ENCODE assay signal across 8 cellular contexts in the genomic region with DNA sequence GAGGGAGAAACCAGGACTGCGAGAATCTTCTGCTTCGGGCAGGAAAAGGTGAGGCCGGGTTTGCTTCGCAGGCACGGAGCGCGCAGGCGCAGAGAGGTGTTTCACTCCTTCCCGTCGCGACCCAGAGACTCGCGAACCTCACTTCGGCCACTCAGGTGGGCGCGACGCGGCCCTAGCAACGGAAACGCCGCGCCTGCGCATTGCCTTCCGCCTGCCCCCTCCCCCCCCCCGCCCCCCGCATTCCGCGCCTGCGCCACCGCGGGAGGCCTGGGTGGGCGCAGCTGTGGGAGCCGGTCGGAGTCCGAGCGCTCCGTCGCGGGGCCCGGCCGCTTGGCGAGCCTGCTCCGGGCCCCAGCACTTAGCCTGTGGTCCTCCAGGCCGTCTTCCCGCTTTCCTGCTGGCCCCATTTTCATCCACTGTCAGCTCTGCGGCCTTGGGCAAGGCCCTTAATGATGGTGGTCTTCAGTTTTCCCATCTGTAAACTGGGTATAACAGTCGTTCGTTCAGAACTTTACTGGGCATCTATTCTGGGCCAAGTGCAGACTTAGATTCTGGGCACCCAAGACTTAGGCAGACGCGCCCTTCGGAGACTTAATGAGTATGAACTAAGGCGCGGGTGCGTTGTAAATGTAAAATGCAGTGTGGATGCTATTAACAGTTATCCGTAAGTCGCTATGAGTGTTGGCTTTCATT.
DNase-seq lines count a peak whose midpoint lies in the region; ATAC-seq lines count a peak whose summit lies in the region.

No MANE protein-coding gene starts in this region.

- H3K27ac Mint-ChIP-seq in activated CD4-positive, alpha-beta T cell treated with anti-CD3 and anti-CD28 coated beads, Interleukin-2, amount 10 ng/mL, durations not matched to agents 7 days and 5 days: no peak overlapping the region

- peaks cover 10% of the 10 kb centered on the region for H3K4me1 Mint-ChIP-seq in activated CD4-positive, alpha-beta T cell treated with anti-CD3 and anti-CD28 coated beads, Interleukin-2, amount 10 ng/mL, durations not matched to agents 7 days and 5 days

- peak overlapping the region; percentile 41 for H3K4me3 Mint-ChIP-seq in activated CD4-positive, alpha-beta T cell treated with anti-CD3 and anti-CD28 coated beads, Interleukin-2, amount 10 ng/mL, durations not matched to agents 7 days and 5 days

- POLR2A ChIA-PET in activated CD4-positive, alpha-beta T cell treated with anti-CD3 and anti-CD28 coated beads, Interleukin-2, amount 10 ng/mL, durations not matched to agents 7 days and 5 days (lab: Charles Lee): no interaction called here

- H3K9me3 Mint-ChIP-seq in activated CD4-positive, alpha-beta T cell treated with anti-CD3 and anti-CD28 coated beads, Interleukin-2, amount 10 ng/mL, durations not matched to agents 7 days and 5 days: peaks cover 7% of the 10 kb centered on the region

- DNase-seq in DMS 273 treated with DMSO at 0.1 percent for 48 hours (lab: John Stamatoyannopoulos, UW) (peak; percentile 11), dermis blood vessel endothelial cell (peak; percentile 61), medulla oblongata (ENCODE audit: extremely low spot score) (peak; percentile 25)
- peak; percentile 56 for DNase-seq in activated CD4-positive, alpha-beta T cell treated with anti-CD3 and anti-CD28 coated beads, Interleukin-2, amount 10 ng/mL, durations not matched to agents 7 days and 5 days
- peak; percentile 26 for DNase-seq in stimulated activated CD8-positive, alpha-beta memory T cell treated with anti-CD3 and anti-CD28 coated beads, Interleukin-12 subunit alpha, Interleukin-12 subunit beta, amount 100 ng/mL, for 4 hours (ENCODE audit: low read depth)

- ATAC-seq in HG03565 (IDR thresholded peaks at IDR 0.05; ENCODE audit: unreplicated experiment) (no peak), GM21515 (IDR thresholded peaks at IDR 0.05; ENCODE audit: unreplicated experiment) (no peak), GM19023 (IDR thresholded peaks at IDR 0.05; ENCODE audit: unreplicated experiment) (no peak)

- peaks cover 56% of the 10 kb centered on the region for H3K27me3 Mint-ChIP-seq in activated CD4-positive, alpha-beta T cell treated with anti-CD3 and anti-CD28 coated beads, Interleukin-2, amount 10 ng/mL, durations not matched to agents 7 days and 5 days

- CTCF ChIA-PET in activated CD4-positive, alpha-beta T cell treated with anti-CD3 and anti-CD28 coated beads, Interleukin-2, amount 10 ng/mL, durations not matched to agents 7 days and 5 days (lab: Charles Lee): interaction anchor here (2.4 kb wide), 1 partner anchor 62 kb away, joined by 8 read pairs; a partner anchor contains a TSS

- H3K36me3 Mint-ChIP-seq in activated CD4-positive, alpha-beta T cell treated with anti-CD3 and anti-CD28 coated beads, Interleukin-2, amount 10 ng/mL, durations not matched to agents 7 days and 5 days (ENCODE audit: low read depth): no peaks in the 10 kb centered on the region

Comparison
In these comparisons a context has a peak if more than half of its experiments do, and no peak if none do; other contexts are left out.
1. DNase-seq: peak in every context shown above with its lines; median percentile 61 in dermis blood vessel endothelial cell; 56 in activated CD4-positive, alpha-beta T cell treated with anti-CD3 and anti-CD28 coated beads, Interleukin-2, amount 10 ng/mL, durations not matched to agents 7 days and 5 days; 26 in stimulated activated CD8-positive, alpha-beta memory T cell treated with anti-CD3 and anti-CD28 coated beads, Interleukin-12 subunit alpha, Interleukin-12 subunit beta, amount 100 ng/mL, for 4 hours; 25 in medulla oblongata; 11 in DMS 273 treated with DMSO at 0.1 percent for 48 hours.